ENCODE assay signal across 15 cellular contexts in genomic region chr5:68282001-68282400, GRCh38.
DNase-seq lines count a peak whose midpoint lies in the region; ATAC-seq lines count a peak whose summit lies in the region.
"Had no signal": no experiment of that assay in that cellular context is flagged by ENCODE, and none has a peak within 500 bp of the region (broad histone marks: within the 10 kb centered on the region; RNA-seq: fewer than 3 reads in every experiment).

No MANE protein-coding gene starts in this region.

- H3K36me3 Mint-ChIP-seq in stimulated activated naive CD8-positive, alpha-beta T cell treated with anti-CD3 and anti-CD28 coated beads, Interleukin-15, Interleukin-2, amounts not matched to agents 100 ng/mL and 50 ng/mL, for 24 hours (ENCODE audit: low read depth) = peaks cover 73% of the 10 kb centered on the region
- peaks cover 47% of the 10 kb centered on the region for H3K36me3 Mint-ChIP-seq in activated naive CD8-positive, alpha-beta T cell treated with anti-CD3 and anti-CD28 coated beads, Interleukin-2, amount 10 ng/mL, durations not matched to agents 7 days and 5 days
- H3K36me3 Mint-ChIP-seq in natural killer cell treated with Interleukin-12 subunit alpha and Interleukin-12 subunit beta and Interleukin-15 and Interleukin-18, amount 100 ng/mL, for 72 hours = peaks cover 43% of the 10 kb centered on the region

- H2AFZ ChIP-seq in Karpas-422 (ENCODE audit: low read length) = no peak overlapping the region
- H2AFZ ChIP-seq: GM23248 had no signal

- peak overlapping the region; percentile 24 for H3K27ac Mint-ChIP-seq in stimulated activated naive CD8-positive, alpha-beta T cell treated with anti-CD3 and anti-CD28 coated beads, Interleukin-15, Interleukin-2, amounts not matched to agents 100 ng/mL and 50 ng/mL, for 24 hours
- peak overlapping the region; percentile 82 for H3K27ac Mint-ChIP-seq in activated naive CD8-positive, alpha-beta T cell treated with anti-CD3 and anti-CD28 coated beads, Interleukin-2, amount 10 ng/mL, durations not matched to agents 7 days and 5 days
- H3K27ac Mint-ChIP-seq in natural killer cell treated with Interleukin-12 subunit alpha and Interleukin-12 subunit beta and Interleukin-15 and Interleukin-18, amount 100 ng/mL, for 72 hours = peak overlapping the region; percentile 89 to 92

- H3K27me3 Mint-ChIP-seq in stimulated activated naive CD8-positive, alpha-beta T cell treated with anti-CD3 and anti-CD28 coated beads, Interleukin-15, Interleukin-2, amounts not matched to agents 100 ng/mL and 50 ng/mL, for 24 hours = no peaks in the 10 kb centered on the region
- H3K27me3 Mint-ChIP-seq in activated naive CD8-positive, alpha-beta T cell treated with anti-CD3 and anti-CD28 coated beads, Interleukin-2, amount 10 ng/mL, durations not matched to agents 7 days and 5 days = no peaks in the 10 kb centered on the region
- H3K27me3 Mint-ChIP-seq in natural killer cell treated with Interleukin-12 subunit alpha and Interleukin-12 subunit beta and Interleukin-15 and Interleukin-18, amount 100 ng/mL, for 72 hours = no peaks in the 10 kb centered on the region

- H3K27me3 ChIP-seq in Karpas-422 (ENCODE audit: low read length) = no peaks in the 10 kb centered on the region
- no peaks in the 10 kb centered on the region for H3K27me3 ChIP-seq in H7 (ENCODE audit: control insufficient read depth, insufficient read depth, low read length)

- H4K20me1 ChIP-seq in Karpas-422 (ENCODE audit: insufficient read depth, low read depth, low read length) = no peaks in the 10 kb centered on the region

- H3K9me3 ChIP-seq in Karpas-422 (ENCODE audit: low read length) = no peaks in the 10 kb centered on the region

- H3K36me3 ChIP-seq in Karpas-422 (ENCODE audit: insufficient read depth, low read length) (no peaks in the 10 kb centered on the region; the same call in 1 of the 2 replicates), H7 (replicated peaks; ENCODE audit: control insufficient read depth, insufficient read depth, low read length) (peaks cover 6% of the 10 kb centered on the region)

- H3K27ac ChIP-seq in Karpas-422 (ENCODE audit: low read length) = no peak overlapping the region
- H3K27ac ChIP-seq: GM23248 had no signal

- ATAC-seq in stimulated activated naive CD8-positive, alpha-beta T cell treated with anti-CD3 and anti-CD28 coated beads, Interleukin-15, Interleukin-2, amounts not matched to agents 100 U/mL and 50 U/mL, for 24 hours = no peak
- ATAC-seq in activated naive CD8-positive, alpha-beta T cell treated with anti-CD3 and anti-CD28 coated beads, Interleukin-2, amount 10 ng/mL, durations not matched to agents 7 days and 5 days (ENCODE audit: low read depth) = no peak
- no peak for ATAC-seq in natural killer cell treated with Interleukin-12 subunit alpha and Interleukin-12 subunit beta and Interleukin-15 and Interleukin-18, amount 100 ng/mL, for 72 hours
- ATAC-seq in GM19328 (IDR thresholded peaks at IDR 0.05; ENCODE audit: unreplicated experiment) = no peak

- POLR2A ChIA-PET in activated naive CD8-positive, alpha-beta T cell treated with anti-CD3 and anti-CD28 coated beads, Interleukin-2, amount 10 ng/mL, durations not matched to agents 7 days and 5 days (lab: Charles Lee) = interaction anchor here (2.5 kb wide), 1 partner anchor 66 kb away, joined by 28 read pairs; the partner anchor contains the start of gene PIK3R1

- H3K4me3 ChIP-seq in Karpas-422 (ENCODE audit: low read length) (no peak overlapping the region), H7 (ENCODE audit: insufficient read depth, low read depth, low read length) (no peak overlapping the region)
- H3K4me3 ChIP-seq: GM23248 had no signal

- no peaks in the 10 kb centered on the region for H3K9me3 Mint-ChIP-seq in stimulated activated naive CD8-positive, alpha-beta T cell treated with anti-CD3 and anti-CD28 coated beads, Interleukin-15, Interleukin-2, amounts not matched to agents 100 ng/mL and 50 ng/mL, for 24 hours
- H3K9me3 Mint-ChIP-seq in activated naive CD8-positive, alpha-beta T cell treated with anti-CD3 and anti-CD28 coated beads, Interleukin-2, amount 10 ng/mL, durations not matched to agents 7 days and 5 days = no peaks in the 10 kb centered on the region
- no peaks in the 10 kb centered on the region for H3K9me3 Mint-ChIP-seq in natural killer cell treated with Interleukin-12 subunit alpha and Interleukin-12 subunit beta and Interleukin-15 and Interleukin-18, amount 100 ng/mL, for 72 hours

- peak overlapping the region; percentile 63 for H3K4me3 Mint-ChIP-seq in stimulated activated naive CD8-positive, alpha-beta T cell treated with anti-CD3 and anti-CD28 coated beads, Interleukin-15, Interleukin-2, amounts not matched to agents 100 ng/mL and 50 ng/mL, for 24 hours
- H3K4me3 Mint-ChIP-seq in activated naive CD8-positive, alpha-beta T cell treated with anti-CD3 and anti-CD28 coated beads, Interleukin-2, amount 10 ng/mL, durations not matched to agents 7 days and 5 days = peak overlapping the region; percentile 80
- peak overlapping the region; percentile 77 for H3K4me3 Mint-ChIP-seq in natural killer cell treated with Interleukin-12 subunit alpha and Interleukin-12 subunit beta and Interleukin-15 and Interleukin-18, amount 100 ng/mL, for 72 hours

- H3K79me2 ChIP-seq in Karpas-422 (ENCODE audit: low read length) = no peaks in the 10 kb centered on the region

- peaks cover 28% of the 10 kb centered on the region for H3K4me1 ChIP-seq in Karpas-422 (ENCODE audit: low read length)

- no peaks in the 10 kb centered on the region for H3K9me2 ChIP-seq in Karpas-422 (replicated peaks; ENCODE audit: insufficient read depth, low read length)

- peaks cover 93% of the 10 kb centered on the region for H3K4me1 Mint-ChIP-seq in stimulated activated naive CD8-positive, alpha-beta T cell treated with anti-CD3 and anti-CD28 coated beads, Interleukin-15, Interleukin-2, amounts not matched to agents 100 ng/mL and 50 ng/mL, for 24 hours (ENCODE audit: low read depth)
- peaks cover 65% of the 10 kb centered on the region for H3K4me1 Mint-ChIP-seq in activated naive CD8-positive, alpha-beta T cell treated with anti-CD3 and anti-CD28 coated beads, Interleukin-2, amount 10 ng/mL, durations not matched to agents 7 days and 5 days
- H3K4me1 Mint-ChIP-seq in natural killer cell treated with Interleukin-12 subunit alpha and Interleukin-12 subunit beta and Interleukin-15 and Interleukin-18, amount 100 ng/mL, for 72 hours (ENCODE audit: low read depth in 2 of 2) = peaks cover 68 to 73% of the 10 kb centered on the region in 2 donors

- no peak for DNase-seq in stimulated activated naive CD8-positive, alpha-beta T cell treated with anti-CD3 and anti-CD28 coated beads, Interleukin-15, Interleukin-2, amounts not matched to agents 100 U/mL and 50 U/mL, for 24 hours
- DNase-seq in activated naive CD8-positive, alpha-beta T cell treated with anti-CD3 and anti-CD28 coated beads, Interleukin-2, amount 10 ng/mL, durations not matched to agents 7 days and 5 days = no peak
- DNase-seq in natural killer cell treated with Interleukin-12 subunit alpha and Interleukin-12 subunit beta and Interleukin-15 and Interleukin-18, amount 100 ng/mL, for 72 hours (ENCODE audit: low spot score) = no peak
- no peak for DNase-seq in Karpas-422
- DNase-seq in H7 = no peak
- no peak for DNase-seq in medulla oblongata (ENCODE audit: extremely low spot score)
- DNase-seq: anterior cingulate cortex, DMS53, erythroblast, GM23248, head of caudate nucleus, NCI-H1105 treated with DMSO at 0.1 percent for 48 hours, Right ventricle myocardium superior had no signal

- H3K9ac ChIP-seq in Karpas-422 (ENCODE audit: low read length) = no peak overlapping the region
- H3K9ac ChIP-seq: GM23248 had no signal

- H3K4me2 ChIP-seq in Karpas-422 (ENCODE audit: low read depth, low read length, poor library complexity, severe bottlenecking) = no peak overlapping the region

Comparison
In these comparisons a context has a peak if more than half of its experiments do, and no peak if none do; other contexts are left out.
1. H3K27ac Mint-ChIP-seq: peak in every context shown above with its lines; median percentile 90 in natural killer cell treated with Interleukin-12 subunit alpha and Interleukin-12 subunit beta and Interleukin-15 and Interleukin-18, amount 100 ng/mL, for 72 hours; 82 in activated naive CD8-positive, alpha-beta T cell treated with anti-CD3 and anti-CD28 coated beads, Interleukin-2, amount 10 ng/mL, durations not matched to agents 7 days and 5 days; 24 in stimulated activated naive CD8-positive, alpha-beta T cell treated with anti-CD3 and anti-CD28 coated beads, Interleukin-15, Interleukin-2, amounts not matched to agents 100 ng/mL and 50 ng/mL, for 24 hours.